ENCODE assay signal across 8 cellular contexts in the genomic region with DNA sequence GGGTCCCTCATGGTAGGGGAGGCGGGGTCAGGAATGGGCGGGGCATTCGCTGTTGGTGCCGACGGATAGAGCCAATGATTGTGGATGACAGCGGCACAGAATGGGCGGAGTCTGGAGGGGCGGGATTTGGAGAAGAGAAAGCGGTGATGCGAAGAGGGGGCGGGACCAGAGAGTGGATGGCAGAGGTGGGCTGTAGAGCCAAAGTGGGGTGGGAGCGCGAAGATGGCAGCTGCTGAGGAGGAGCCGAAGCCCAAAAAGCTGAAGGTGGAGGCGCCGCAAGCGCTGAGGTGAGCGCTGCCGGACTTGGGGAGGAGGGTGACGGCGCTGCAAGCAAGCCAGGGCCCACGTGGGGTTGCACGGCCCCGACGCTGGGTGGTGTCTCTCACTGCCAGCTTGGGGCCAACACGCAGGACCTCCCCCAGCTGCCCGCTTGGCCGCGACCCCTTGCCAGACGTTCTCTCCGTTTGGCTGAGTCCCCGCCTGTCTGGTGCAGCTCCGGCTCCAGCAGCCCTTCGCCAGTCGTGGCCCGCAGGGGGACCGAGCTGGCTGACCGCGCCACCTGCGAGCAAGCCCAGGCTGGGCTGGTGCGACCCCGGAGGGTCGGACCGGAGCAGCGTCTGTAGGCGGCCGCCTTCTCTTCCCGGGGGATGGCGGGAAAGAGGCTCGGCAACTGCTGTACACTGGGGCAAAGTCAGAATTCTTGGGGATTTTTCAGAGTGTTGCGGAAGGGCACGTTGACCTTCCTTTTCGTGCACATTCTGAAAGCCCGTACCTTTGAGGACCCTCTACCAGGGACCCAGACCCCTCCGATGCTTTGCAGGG. TPM values are rescaled to one million over a fixed set of nuclear protein-coding genes. Genes with fewer than 3 reads are reported as not detected.
DNase-seq lines count a peak whose midpoint lies in the region; ATAC-seq and TF ChIP-seq lines count a peak whose summit lies in the region.

A gene (plus strand): TSS at position 165 of the 822 bp plus-strand sequence. CDS start 58 bp downstream, at position 223.

- CTCF ChIA-PET in activated B cell treated with CpG ODN at 0.5 μM for 24 hours (lab: Charles Lee), result interaction anchor here (0.7 to 2.0 kb wide), 10 partner anchors 17 to 93 kb away, joined by 3 to 22 read pairs (median 4); no protein-coding TSS in a partner anchor

- peaks cover 61% of the 10 kb centered on the region for H3K4me1 Mint-ChIP-seq in activated B cell treated with CpG ODN at 0.5 μM for 24 hours

- H3K27ac ChIP-seq in caudate nucleus (ENCODE audit: low read depth, low read length), result peak within 1 kb of the TSS; percentile 99

- intact Hi-C loops in activated B cell treated with CpG ODN at 0.5 μM for 24 hours (cut with micrococcal nuclease), result loop anchor here (1.0 kb wide), 8 partner anchors 15 to 1083 kb away; a partner anchor contains a TSS

- peak; percentile 99 for DNase-seq in ACHN
- peak; percentile 97 for DNase-seq in NCI-H2227 (lab: John Stamatoyannopoulos, UW; ENCODE audit: unreplicated experiment)
- DNase-seq in activated B cell treated with CpG ODN at 0.5 μM for 24 hours, result peak; percentile 99
- peak; percentile 71 to 100 (median 97) for DNase-seq in caudate nucleus (lab: John Stamatoyannopoulos, UW)
- DNase-seq in iris pigment epithelial cell (ENCODE audit: low read depth), result peak; percentile 97
- peak; percentile 100 for DNase-seq in stimulated activated CD4-positive, alpha-beta T cell treated with anti-CD3 and anti-CD28 coated beads, Interleukin-12 subunit alpha, Interleukin-12 subunit beta, amount 100 ng/mL, for 4 hours

- H3K4me3 Mint-ChIP-seq in activated B cell treated with CpG ODN at 0.5 μM for 24 hours, result no peak within 1 kb of the TSS

- in situ Hi-C loops in ACHN (cut with HindIII; ENCODE audit: low pct_ligation_motif_present, low pct_unique_long_range_greater_than_20kb, low sequenced_read_pairs), result no loop called here

- no peak within 1 kb of the TSS for H3K27ac Mint-ChIP-seq in activated B cell treated with CpG ODN at 0.5 μM for 24 hours

- H3K27me3 Mint-ChIP-seq in activated B cell treated with CpG ODN at 0.5 μM for 24 hours, result no peaks in the 10 kb centered on the region

- POLR2A ChIA-PET in activated B cell treated with CpG ODN at 0.5 μM for 24 hours (lab: Charles Lee), result interaction anchor here (0.6 to 4.5 kb wide), 23 partner anchors 11 to 1079 kb away, joined by 3 to 57 read pairs (median 5); a partner anchor contains a TSS

- no peaks in the 10 kb centered on the region for H3K9me3 Mint-ChIP-seq in activated B cell treated with CpG ODN at 0.5 μM for 24 hours

- H3K36me3 Mint-ChIP-seq in activated B cell treated with CpG ODN at 0.5 μM for 24 hours (ENCODE audit: low read depth), result peaks cover 17% of the 10 kb centered on the region

- ATAC-seq in GM18520 (IDR thresholded peaks at IDR 0.05; ENCODE audit: unreplicated experiment) (peak; percentile 59), HG03064 (IDR thresholded peaks at IDR 0.05; ENCODE audit: low read depth, unreplicated experiment) (peak; percentile 74), activated B cell treated with CpG ODN at 0.5 μM for 24 hours (ENCODE audit: low read depth) (peak; percentile 96)

- no peak for TF ChIP-seq CTCF in activated B cell treated with CpG ODN at 0.5 μM for 24 hours (IDR thresholded peaks at IDR 0.05)

RNA-seq across cellular contexts. Expression of the gene that starts here (rescaled TPM):
- 46.1 and 47.5 TPM in 2 replicates for total RNA-seq in activated B cell treated with CpG ODN at 0.5 μM for 24 hours

Comparison
In these comparisons a context has a peak if more than half of its experiments do, and no peak if none do; other contexts are left out.
1. Peak in every context shown above with its lines: DNase-seq, ATAC-seq and H3K27ac ChIP-seq.